In genomic region chr22:20015971-20016733, GRCh38 we compare ENCODE assay signal across 8 cellular contexts. TPM values are rescaled to one million over a fixed set of nuclear protein-coding genes. Genes with fewer than 3 reads are reported as not detected.
DNase-seq lines count a peak whose midpoint lies in the region; ATAC-seq and TF ChIP-seq lines count a peak whose summit lies in the region.

No MANE protein-coding gene starts in this region.

- H3K4me3 ChIP-seq in esophagus muscularis mucosa (peak overlapping the region; percentile 75 to 88 (median 84)), neuronal stem cell (ENCODE audit: low read length in 2 of 2) (peak overlapping the region; percentile 64 to 89)

- H4K91ac ChIP-seq in neuronal stem cell (ENCODE audit: low read depth, low read length, poor library complexity): no peak overlapping the region

- WGBS in esophagus muscularis mucosa: no CpG with 5 or more reads among the region's 101 CpGs
- WGBS in neuronal stem cell (ENCODE audit: extremely low coverage in 2 of 2, insufficient read length in 2 of 2, insufficient replicate concordance in 1 of 2), 2 donors: no CpG with 5 or more reads among the region's 101 CpGs

- ATAC-seq in activated naive CD4-positive, alpha-beta T cell treated with anti-CD3 and anti-CD28 coated beads, Interleukin-2, amount 50 U/mL, for 72 hours: no peak
- ATAC-seq in GM21526 (IDR thresholded peaks at IDR 0.05; ENCODE audit: low FRiP score, unreplicated experiment) (no peak), foreskin keratinocyte (no peak)

- peaks cover 0 to 1% of the 10 kb centered on the region in 2 donors for H3K36me3 Mint-ChIP-seq in activated naive CD4-positive, alpha-beta T cell treated with anti-CD3 and anti-CD28 coated beads, Interleukin-2, amount 50 U/mL, for 72 hours

- no peak overlapping the region for H2BK120ac ChIP-seq in neuronal stem cell (ENCODE audit: low read depth, low read length)

- H3K14ac ChIP-seq in neuronal stem cell (ENCODE audit: low read length): peak overlapping the region; percentile 8

- H3K4me2 ChIP-seq in neuronal stem cell (ENCODE audit: insufficient read depth, low read length, poor library complexity, severe bottlenecking): peak overlapping the region; percentile 92

- intact Hi-C loops in esophagus muscularis mucosa (cut with DNase I): loop anchor here (5.0 kb wide), 1 partner anchor 66 kb away; the partner anchor contains the start of gene DGCR8

- peak overlapping the region; percentile 96 for H3K23ac ChIP-seq in neuronal stem cell (ENCODE audit: low read depth, low read length, poor library complexity)

- no peak overlapping the region for H3K27ac Mint-ChIP-seq in activated naive CD4-positive, alpha-beta T cell treated with anti-CD3 and anti-CD28 coated beads, Interleukin-2, amount 50 U/mL, for 72 hours

- DNase-seq in activated naive CD4-positive, alpha-beta T cell treated with Interleukin-2 at 50 U/mL for 16 hours: peak; percentile 26
- DNase-seq in activated naive CD4-positive, alpha-beta T cell treated with anti-CD3 and anti-CD28 coated beads, Interleukin-2, amount 50 U/mL, for 72 hours (ENCODE audit: low spot score in 2 of 2): no peak
- peak; percentile 22 for DNase-seq in T-helper 9 cell
- no peak for DNase-seq in esophagus muscularis mucosa (ENCODE audit: extremely low spot score)
- DNase-seq in neuronal stem cell (ENCODE audit: low spot score): no peak
- DNase-seq in amniotic stem cell (lab: John Stamatoyannopoulos, UW): no peak
- DNase-seq in foreskin keratinocyte: no peak

- H3K36me3 ChIP-seq in esophagus muscularis mucosa: no peaks in the 10 kb centered on the region
- no peaks in the 10 kb centered on the region for H3K36me3 ChIP-seq in neuronal stem cell (replicated peaks in 1 of 2; ENCODE audit: control insufficient read depth in 2 of 2, insufficient read depth in 2 of 2, low read length in 2 of 2)

- H3K9me3 ChIP-seq in esophagus muscularis mucosa (no peaks in the 10 kb centered on the region), neuronal stem cell (replicated peaks in 1 of 2; ENCODE audit: control insufficient read depth in 2 of 2, insufficient read depth in 1 of 2, low read depth in 1 of 2, low read length in 2 of 2) (no peaks in the 10 kb centered on the region)

- TF ChIP-seq EP300 in esophagus muscularis mucosa (IDR thresholded peaks at IDR 0.05): no peak

- H3K27me3 ChIP-seq in esophagus muscularis mucosa (no peaks in the 10 kb centered on the region), neuronal stem cell (ENCODE audit: control insufficient read depth in 3 of 3, insufficient read depth in 3 of 3, low read depth in 1 of 3, low read length in 3 of 3) (peaks cover 3 to 49% (median 45%) of the 10 kb centered on the region in 3 experiments), foreskin keratinocyte (peaks cover 28% of the 10 kb centered on the region)

- H3K4me1 ChIP-seq in esophagus muscularis mucosa: peaks cover 27 to 60% (median 39%) of the 10 kb centered on the region in 4 donors
- H3K4me1 ChIP-seq in neuronal stem cell (ENCODE audit: control insufficient read depth in 2 of 2, insufficient read depth in 1 of 2, low read depth in 1 of 2, low read length in 2 of 2): peaks cover 6 to 8% of the 10 kb centered on the region in 2 donors
- H3K4me1 ChIP-seq in foreskin keratinocyte: no peaks in the 10 kb centered on the region

- peak overlapping the region; percentile 32 for H4K8ac ChIP-seq in neuronal stem cell (ENCODE audit: low read depth, low read length)

- H3K9ac ChIP-seq in neuronal stem cell (ENCODE audit: low read depth, low read length, poor library complexity): peak overlapping the region; percentile 80

- H2AK5ac ChIP-seq in neuronal stem cell (ENCODE audit: low read depth, low read length): no peak overlapping the region

- TF ChIP-seq POLR2A in esophagus muscularis mucosa (IDR thresholded peaks at IDR 0.05; ENCODE audit: low read depth): no peak

- no peak overlapping the region for H2BK12ac ChIP-seq in neuronal stem cell (ENCODE audit: low read length)

- H3K18ac ChIP-seq in neuronal stem cell (ENCODE audit: low read length): peak overlapping the region; percentile 89

- no peak overlapping the region for H3K4ac ChIP-seq in neuronal stem cell (ENCODE audit: low read length)

- peak overlapping the region; percentile 99 for H2AFZ ChIP-seq in neuronal stem cell (ENCODE audit: low read length)

- H3K27ac ChIP-seq in esophagus muscularis mucosa (replicated peaks in 1 of 4) (peak overlapping the region; percentile 40 to 65 (median 58)), neuronal stem cell (replicated peaks; ENCODE audit: low read length) (no peak overlapping the region), foreskin keratinocyte (no peak overlapping the region)

- H3K79me1 ChIP-seq in neuronal stem cell (ENCODE audit: low read depth, low read length): no peaks in the 10 kb centered on the region

- no peak overlapping the region for H2BK15ac ChIP-seq in neuronal stem cell (ENCODE audit: low read length)

- no peaks in the 10 kb centered on the region for H3K9me3 Mint-ChIP-seq in activated naive CD4-positive, alpha-beta T cell treated with anti-CD3 and anti-CD28 coated beads, Interleukin-2, amount 50 U/mL, for 72 hours

- TF ChIP-seq CTCF in esophagus muscularis mucosa (IDR thresholded peaks at IDR 0.05) (no peak), foreskin keratinocyte (conservative IDR thresholded peaks at IDR 0.05) (no peak)

- no peak overlapping the region for H2BK5ac ChIP-seq in neuronal stem cell (ENCODE audit: low read length)

RNA-seq across cellular contexts. Expression of gene ARVCF, which starts 0.5 kb away (rescaled TPM):
- 1 to 10 TPM; 1.9 to 4.3 TPM for total RNA-seq in activated naive CD4-positive, alpha-beta T cell treated with anti-CD3 and anti-CD28 coated beads, Interleukin-2, amount 50 U/mL, for 72 hours
- total RNA-seq in esophagus muscularis mucosa (10 to 100 TPM; 31.1 to 55.8 (median 44.6) TPM), foreskin keratinocyte (10.8 and 11.7 TPM in 2 replicates)
- 35.3 TPM for polyA plus RNA-seq in neuronal stem cell (2013, experiment 1 of 2)
- polyA plus RNA-seq in neuronal stem cell (2013, experiment 2 of 2): 32.4 TPM
- polyA plus RNA-seq in foreskin keratinocyte: 6.9 and 7.7 TPM in 2 replicates

RNA-seq across cellular contexts. Expression of gene TANGO2, which starts 4.8 kb away (rescaled TPM):
- total RNA-seq in activated naive CD4-positive, alpha-beta T cell treated with anti-CD3 and anti-CD28 coated beads, Interleukin-2, amount 50 U/mL, for 72 hours: 10 to 100 TPM; 19.1 to 19.3 TPM
- total RNA-seq in esophagus muscularis mucosa (10 to 100 TPM; 37.1 to 44.4 (median 42.3) TPM), foreskin keratinocyte (18.8 and 22.4 TPM in 2 replicates)
- polyA plus RNA-seq in neuronal stem cell (2013, experiment 1 of 2): 4.9 TPM
- 4.2 TPM for polyA plus RNA-seq in neuronal stem cell (2013, experiment 2 of 2)
- 15.0 and 15.2 TPM in 2 replicates for polyA plus RNA-seq in foreskin keratinocyte

Comparison
In these comparisons a context has a peak if more than half of its experiments do, and no peak if none do; other contexts are left out.
1. DNase-seq: peak in activated naive CD4-positive, alpha-beta T cell treated with Interleukin-2 at 50 U/mL for 16 hours (single experiment) and T-helper 9 cell (single experiment); none in activated naive CD4-positive, alpha-beta T cell treated with anti-CD3 and anti-CD28 coated beads, Interleukin-2, amount 50 U/mL, for 72 hours (0 of 2), esophagus muscularis mucosa (single experiment), neuronal stem cell (single experiment), amniotic stem cell (single experiment) and foreskin keratinocyte (0 of 2).
2. H3K27ac ChIP-seq: peak in esophagus muscularis mucosa (4 of 4); none in neuronal stem cell (single experiment) and foreskin keratinocyte (single experiment).